22 cellular contexts compared by ENCODE assay signal in the genomic region with DNA sequence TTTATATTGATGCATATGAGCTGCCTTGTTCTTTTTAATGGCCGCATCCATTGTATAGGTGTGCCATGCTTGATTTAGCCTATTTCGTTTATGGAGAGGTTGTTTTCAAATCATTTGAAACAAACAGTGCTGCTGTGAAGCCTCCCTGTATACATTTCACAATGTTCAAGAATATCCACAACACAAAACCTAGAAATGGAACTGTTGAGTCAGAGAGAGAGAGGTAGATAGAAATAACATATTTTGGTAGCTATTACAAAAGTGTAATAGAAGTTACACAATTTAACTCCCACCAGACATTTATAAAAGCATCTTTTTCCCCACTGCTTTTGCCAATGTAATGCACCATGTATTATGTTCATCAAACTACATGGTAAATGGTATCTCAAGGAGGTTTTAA.
"Had no signal": no experiment of that assay in that cellular context is flagged by ENCODE, and none has a peak within 500 bp of the region (broad histone marks: within the 10 kb centered on the region; RNA-seq: fewer than 3 reads in every experiment).

No MANE protein-coding gene starts in this region.

- ATAC-seq: activated CD8-positive, alpha-beta T cell treated with anti-CD3 and anti-CD28 coated beads for 36 hours; activated T-cell treated with anti-CD3 and anti-CD28 coated beads, Interleukin-2, amount 50 U/mL, for 72 hours; body of pancreas; K562; T-helper 17 cell had no signal

- DNase-seq: activated CD4-positive, alpha-beta T cell treated with anti-CD3 and anti-CD28 coated beads for 4 hours; activated CD8-positive, alpha-beta memory T cell treated with anti-CD3 and anti-CD28 coated beads, Interleukin-2, amount 50 U/mL, for 4 hours; activated CD8-positive, alpha-beta T cell treated with anti-CD3 and anti-CD28 coated beads for 36 hours; activated naive CD4-positive, alpha-beta T cell treated with anti-CD3 and anti-CD28 coated beads, Interleukin-2, amount 50 U/mL, for 16 hours; activated naive CD8-positive, alpha-beta T cell treated with anti-CD3 and anti-CD28 coated beads, Interleukin-2, amount 10 ng/mL, durations not matched to agents 7 days and 5 days; activated T-cell treated with anti-CD3 and anti-CD28 coated beads, Interleukin-2, amount 50 U/mL, for 72 hours; amniotic stem cell; body of pancreas; Karpas-422; NCI-H1105 treated with DMSO at 0.1 percent for 48 hours; NCI-H146; NCI-H187 treated with DMSO at 0.1 percent for 48 hours; NCI-H2081 treated with DMSO at 0.1 percent for 48 hours; NCI-H446; NCI-H524; PC-9; SHP77 treated with DMSO at 0.1 percent for 48 hours; T-helper 17 cell; T1000; WERI-Rb-1 had no signal

- H3K4me3 ChIP-seq: ascending aorta, body of pancreas, K562, PC-9 had no signal
